In the genomic region with DNA sequence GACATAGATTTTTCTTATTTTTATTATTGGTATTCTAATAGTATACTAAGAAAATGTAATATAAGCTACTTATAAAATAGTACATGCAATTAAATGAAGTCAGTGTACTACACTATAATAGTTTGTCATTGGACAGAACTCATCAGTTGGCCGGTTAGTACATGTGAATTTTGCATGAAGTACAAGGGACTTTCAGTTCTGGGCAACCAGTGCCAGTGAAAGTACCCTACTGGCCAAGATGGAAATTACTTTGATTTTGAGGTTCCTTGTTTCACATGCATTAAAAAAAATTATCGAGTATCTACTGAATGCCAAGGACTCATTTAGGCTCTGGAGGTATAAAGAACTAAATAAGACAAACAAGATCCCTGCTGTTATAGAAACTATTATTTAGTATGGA, we compare ENCODE assay signal across 11 cellular contexts.
DNase-seq lines count a peak whose midpoint lies in the region; ATAC-seq and TF ChIP-seq lines count a peak whose summit lies in the region.
"Had no signal": no experiment of that assay in that cellular context is flagged by ENCODE, and none has a peak within 500 bp of the region (broad histone marks: within the 10 kb centered on the region; RNA-seq: fewer than 3 reads in every experiment).

No MANE protein-coding gene starts in this region.

- peaks cover 2% of the 10 kb centered on the region for H3K27me3 Mint-ChIP-seq in HFFc6 (ENCODE audit: insufficient read depth)

- TF ChIP-seq CTCF in HFFc6 (IDR thresholded peaks at IDR 0.05) = peak; percentile 66
- TF ChIP-seq CTCF in RWPE1 (conservative IDR thresholded peaks at IDR 0.05; ENCODE audit: low read depth) = 0 out of 2 replicates have a peak, but pooled peaks have one; percentile 9
- peak in 1 of 7 experiments; percentile 29 for TF ChIP-seq CTCF in stomach (IDR thresholded peaks at IDR 0.05)

- no peak for TF ChIP-seq POLR2A in stomach (IDR thresholded peaks at IDR 0.05)

- ATAC-seq in GM18861 (IDR thresholded peaks at IDR 0.05; ENCODE audit: unreplicated experiment) = no peak

- intact Hi-C loops in stomach (cut with DNase I; ENCODE audit: low total_unique reads) = no loop called here

- no peak overlapping the region for H2BK5ac ChIP-seq in neuronal stem cell (ENCODE audit: low read length)

- H2BK120ac ChIP-seq in neuronal stem cell (ENCODE audit: low read depth, low read length) = no peak overlapping the region

- no peak overlapping the region for H3K27ac Mint-ChIP-seq in HFFc6

- H2AFZ ChIP-seq in neuronal stem cell (ENCODE audit: low read length) = no peak overlapping the region

- H3K36me3 ChIP-seq in neuronal stem cell (replicated peaks in 1 of 2; ENCODE audit: control insufficient read depth in 2 of 2, insufficient read depth in 2 of 2, low read length in 2 of 2) (no peaks in the 10 kb centered on the region), stomach (no peaks in the 10 kb centered on the region)
- H3K36me3 ChIP-seq: right atrium auricular region had no signal

- no peak overlapping the region for H2BK15ac ChIP-seq in neuronal stem cell (ENCODE audit: low read length)

- TF ChIP-seq EP300 in stomach (IDR thresholded peaks at IDR 0.05) = no peak

- peaks cover 11% of the 10 kb centered on the region for H3K36me3 Mint-ChIP-seq in HFFc6 (ENCODE audit: low read depth)

- no CpG with 5 or more reads among the region's 2 CpGs for WGBS in neuronal stem cell (ENCODE audit: extremely low coverage in 2 of 2, insufficient read length in 2 of 2, insufficient replicate concordance in 1 of 2), 2 donors
- 80 to 91% (median 89%) methylated on average over 2 of the region's 2 CpGs for WGBS in stomach, 5 donors

- no peak overlapping the region for H3K4me2 ChIP-seq in neuronal stem cell (ENCODE audit: insufficient read depth, low read length, poor library complexity, severe bottlenecking)

- H3K9me3 Mint-ChIP-seq in HFFc6 = peaks cover 5% of the 10 kb centered on the region; the same call in 1 of the 2 replicates

- no peak overlapping the region for H4K8ac ChIP-seq in neuronal stem cell (ENCODE audit: low read depth, low read length)

- H3K23ac ChIP-seq in neuronal stem cell (ENCODE audit: low read depth, low read length, poor library complexity) = no peak overlapping the region

- no peak overlapping the region for H4K91ac ChIP-seq in neuronal stem cell (ENCODE audit: low read depth, low read length, poor library complexity)

- CTCF ChIA-PET in RWPE1 (lab: Yijun Ruan, JAX) = interaction anchor here (1.8 kb wide), 1 partner anchor 161 kb away, joined by 5 read pairs; no protein-coding TSS in a partner anchor

- DNase-seq in CD1c-positive myeloid dendritic cell (ENCODE audit: extremely low spot score) (peak; percentile 24), HFFc6 (no peak), RWPE1 (ENCODE audit: low spot score) (peak; percentile 44), iris pigment epithelial cell (ENCODE audit: low read depth) (peak; percentile 21), neuronal stem cell (ENCODE audit: low spot score) (no peak), stomach (no peak), NCI-H2081 (lab: John Stamatoyannopoulos, UW) (no peak)
- DNase-seq: activated T-cell treated with anti-CD3 and anti-CD28 coated beads for 4 hours, testis had no signal

- H2AK5ac ChIP-seq in neuronal stem cell (ENCODE audit: low read depth, low read length) = no peak overlapping the region

- POLR2A ChIA-PET in RWPE1 (lab: Yijun Ruan, JAX; ENCODE audit: low non-redundant PET) = no interaction called here

- H3K9me3 ChIP-seq in neuronal stem cell (replicated peaks in 1 of 2; ENCODE audit: control insufficient read depth in 2 of 2, insufficient read depth in 1 of 2, low read depth in 1 of 2, low read length in 2 of 2) (no peaks in the 10 kb centered on the region), stomach (no peaks in the 10 kb centered on the region)
- H3K9me3 ChIP-seq: right atrium auricular region, testis had no signal

- H3K27ac ChIP-seq in RWPE1 = no peak overlapping the region
- no peak overlapping the region for H3K27ac ChIP-seq in neuronal stem cell (replicated peaks; ENCODE audit: low read length)
- no peak overlapping the region for H3K27ac ChIP-seq in stomach
- H3K27ac ChIP-seq: right atrium auricular region, testis had no signal

- H3K4me1 Mint-ChIP-seq in HFFc6 (ENCODE audit: low read depth) = peaks cover 76% of the 10 kb centered on the region

- no peak overlapping the region for H3K9ac ChIP-seq in neuronal stem cell (ENCODE audit: low read depth, low read length, poor library complexity)

- H3K4me3 Mint-ChIP-seq in HFFc6 = no peak overlapping the region

- H3K4me3 ChIP-seq in neuronal stem cell (ENCODE audit: low read length in 2 of 2) = no peak overlapping the region
- no peak overlapping the region for H3K4me3 ChIP-seq in stomach
- H3K4me3 ChIP-seq: right atrium auricular region, testis had no signal

- no peak overlapping the region for H3K18ac ChIP-seq in neuronal stem cell (ENCODE audit: low read length)

- H3K4me1 ChIP-seq in neuronal stem cell (ENCODE audit: control insufficient read depth in 2 of 2, insufficient read depth in 1 of 2, low read depth in 1 of 2, low read length in 2 of 2) (no peaks in the 10 kb centered on the region), stomach (peaks cover 0 to 23% (median 13%) of the 10 kb centered on the region in 4 donors)
- H3K4me1 ChIP-seq: right atrium auricular region, testis had no signal

- no peak overlapping the region for H3K14ac ChIP-seq in neuronal stem cell (ENCODE audit: low read length)

- H2BK12ac ChIP-seq in neuronal stem cell (ENCODE audit: low read length) = no peak overlapping the region

- H3K4ac ChIP-seq in neuronal stem cell (ENCODE audit: low read length) = no peak overlapping the region

- H3K79me1 ChIP-seq in neuronal stem cell (ENCODE audit: low read depth, low read length) = no peaks in the 10 kb centered on the region

- H3K27me3 ChIP-seq in neuronal stem cell (ENCODE audit: control insufficient read depth in 3 of 3, insufficient read depth in 3 of 3, low read depth in 1 of 3, low read length in 3 of 3) = no peaks in the 10 kb centered on the region
- H3K27me3 ChIP-seq in stomach = no peaks in the 10 kb centered on the region
- H3K27me3 ChIP-seq: right atrium auricular region, testis had no signal

Comparison
In these comparisons a context has a peak if more than half of its experiments do, and no peak if none do; other contexts are left out.
1. DNase-seq: peak in CD1c-positive myeloid dendritic cell (single experiment), RWPE1 (single experiment) and iris pigment epithelial cell (single experiment); none in HFFc6 (single experiment), neuronal stem cell (single experiment), stomach (single experiment) and NCI-H2081 (0 of 2).